Comparison of ENCODE assay signal across 2 cellular contexts in the genomic region with DNA sequence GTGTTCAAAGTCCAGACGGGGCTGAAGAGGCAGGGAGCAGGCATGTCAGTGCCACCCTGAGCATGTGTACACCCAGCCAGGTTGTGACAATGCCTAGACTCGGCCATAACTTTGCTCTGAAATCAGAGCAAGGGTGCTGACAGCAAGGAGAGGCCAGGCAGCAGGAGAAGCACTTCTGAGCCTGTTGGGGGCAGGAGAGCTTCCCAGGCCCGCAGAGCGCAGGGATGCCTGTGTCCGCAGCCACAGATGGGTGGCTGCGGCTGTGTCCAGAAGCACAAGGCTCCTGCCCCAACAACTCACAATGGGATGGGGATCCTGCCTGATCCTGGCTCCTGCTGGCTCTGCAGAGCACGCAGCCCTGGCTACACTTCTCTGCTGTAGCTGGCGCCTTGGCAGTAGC.
TF ChIP-seq lines count a peak whose summit lies in the region.

No MANE protein-coding gene starts in this region.

TF ChIP-seq in H1, 55 proteins besides CTCF, POLR2A, EP300 and RAD21 (continues in another document):
- TF ChIP-seq SIRT6 (IDR thresholded peaks at IDR 0.05; ENCODE audit: low read length) (no peak), BRCA1 (IDR thresholded peaks at IDR 0.05; ENCODE audit: low read depth, low read length) (no peak), SIX5 (IDR thresholded peaks at IDR 0.05; ENCODE audit: low read depth, low read length) (no peak), GTF2F1 (IDR thresholded peaks at IDR 0.05; ENCODE audit: borderline replicate concordance, low read depth, low read length) (no peak), TAF1 (IDR thresholded peaks at IDR 0.05; ENCODE audit: low read depth, low read length) (no peak), GABPA (IDR thresholded peaks at IDR 0.05; ENCODE audit: borderline replicate concordance, insufficient read depth, low read length) (no peak), CHD1 (IDR thresholded peaks at IDR 0.05; ENCODE audit: low read depth, low read length) (no peak), EGR1 (IDR thresholded peaks at IDR 0.05; ENCODE audit: borderline replicate concordance, low read depth, low read length) (no peak), SRF (IDR thresholded peaks at IDR 0.05; ENCODE audit: low read depth, low read length) (no peak), HDAC2 (IDR thresholded peaks at IDR 0.05; ENCODE audit: borderline replicate concordance in 1 of 2, low read depth in 2 of 2, low read length in 2 of 2) (no peak), CBX5 (IDR thresholded peaks at IDR 0.05; ENCODE audit: low read depth, low read length) (no peak), CEBPB (IDR thresholded peaks at IDR 0.05; ENCODE audit: low read depth, low read length) (no peak)
- TF ChIP-seq, protein P1, sequence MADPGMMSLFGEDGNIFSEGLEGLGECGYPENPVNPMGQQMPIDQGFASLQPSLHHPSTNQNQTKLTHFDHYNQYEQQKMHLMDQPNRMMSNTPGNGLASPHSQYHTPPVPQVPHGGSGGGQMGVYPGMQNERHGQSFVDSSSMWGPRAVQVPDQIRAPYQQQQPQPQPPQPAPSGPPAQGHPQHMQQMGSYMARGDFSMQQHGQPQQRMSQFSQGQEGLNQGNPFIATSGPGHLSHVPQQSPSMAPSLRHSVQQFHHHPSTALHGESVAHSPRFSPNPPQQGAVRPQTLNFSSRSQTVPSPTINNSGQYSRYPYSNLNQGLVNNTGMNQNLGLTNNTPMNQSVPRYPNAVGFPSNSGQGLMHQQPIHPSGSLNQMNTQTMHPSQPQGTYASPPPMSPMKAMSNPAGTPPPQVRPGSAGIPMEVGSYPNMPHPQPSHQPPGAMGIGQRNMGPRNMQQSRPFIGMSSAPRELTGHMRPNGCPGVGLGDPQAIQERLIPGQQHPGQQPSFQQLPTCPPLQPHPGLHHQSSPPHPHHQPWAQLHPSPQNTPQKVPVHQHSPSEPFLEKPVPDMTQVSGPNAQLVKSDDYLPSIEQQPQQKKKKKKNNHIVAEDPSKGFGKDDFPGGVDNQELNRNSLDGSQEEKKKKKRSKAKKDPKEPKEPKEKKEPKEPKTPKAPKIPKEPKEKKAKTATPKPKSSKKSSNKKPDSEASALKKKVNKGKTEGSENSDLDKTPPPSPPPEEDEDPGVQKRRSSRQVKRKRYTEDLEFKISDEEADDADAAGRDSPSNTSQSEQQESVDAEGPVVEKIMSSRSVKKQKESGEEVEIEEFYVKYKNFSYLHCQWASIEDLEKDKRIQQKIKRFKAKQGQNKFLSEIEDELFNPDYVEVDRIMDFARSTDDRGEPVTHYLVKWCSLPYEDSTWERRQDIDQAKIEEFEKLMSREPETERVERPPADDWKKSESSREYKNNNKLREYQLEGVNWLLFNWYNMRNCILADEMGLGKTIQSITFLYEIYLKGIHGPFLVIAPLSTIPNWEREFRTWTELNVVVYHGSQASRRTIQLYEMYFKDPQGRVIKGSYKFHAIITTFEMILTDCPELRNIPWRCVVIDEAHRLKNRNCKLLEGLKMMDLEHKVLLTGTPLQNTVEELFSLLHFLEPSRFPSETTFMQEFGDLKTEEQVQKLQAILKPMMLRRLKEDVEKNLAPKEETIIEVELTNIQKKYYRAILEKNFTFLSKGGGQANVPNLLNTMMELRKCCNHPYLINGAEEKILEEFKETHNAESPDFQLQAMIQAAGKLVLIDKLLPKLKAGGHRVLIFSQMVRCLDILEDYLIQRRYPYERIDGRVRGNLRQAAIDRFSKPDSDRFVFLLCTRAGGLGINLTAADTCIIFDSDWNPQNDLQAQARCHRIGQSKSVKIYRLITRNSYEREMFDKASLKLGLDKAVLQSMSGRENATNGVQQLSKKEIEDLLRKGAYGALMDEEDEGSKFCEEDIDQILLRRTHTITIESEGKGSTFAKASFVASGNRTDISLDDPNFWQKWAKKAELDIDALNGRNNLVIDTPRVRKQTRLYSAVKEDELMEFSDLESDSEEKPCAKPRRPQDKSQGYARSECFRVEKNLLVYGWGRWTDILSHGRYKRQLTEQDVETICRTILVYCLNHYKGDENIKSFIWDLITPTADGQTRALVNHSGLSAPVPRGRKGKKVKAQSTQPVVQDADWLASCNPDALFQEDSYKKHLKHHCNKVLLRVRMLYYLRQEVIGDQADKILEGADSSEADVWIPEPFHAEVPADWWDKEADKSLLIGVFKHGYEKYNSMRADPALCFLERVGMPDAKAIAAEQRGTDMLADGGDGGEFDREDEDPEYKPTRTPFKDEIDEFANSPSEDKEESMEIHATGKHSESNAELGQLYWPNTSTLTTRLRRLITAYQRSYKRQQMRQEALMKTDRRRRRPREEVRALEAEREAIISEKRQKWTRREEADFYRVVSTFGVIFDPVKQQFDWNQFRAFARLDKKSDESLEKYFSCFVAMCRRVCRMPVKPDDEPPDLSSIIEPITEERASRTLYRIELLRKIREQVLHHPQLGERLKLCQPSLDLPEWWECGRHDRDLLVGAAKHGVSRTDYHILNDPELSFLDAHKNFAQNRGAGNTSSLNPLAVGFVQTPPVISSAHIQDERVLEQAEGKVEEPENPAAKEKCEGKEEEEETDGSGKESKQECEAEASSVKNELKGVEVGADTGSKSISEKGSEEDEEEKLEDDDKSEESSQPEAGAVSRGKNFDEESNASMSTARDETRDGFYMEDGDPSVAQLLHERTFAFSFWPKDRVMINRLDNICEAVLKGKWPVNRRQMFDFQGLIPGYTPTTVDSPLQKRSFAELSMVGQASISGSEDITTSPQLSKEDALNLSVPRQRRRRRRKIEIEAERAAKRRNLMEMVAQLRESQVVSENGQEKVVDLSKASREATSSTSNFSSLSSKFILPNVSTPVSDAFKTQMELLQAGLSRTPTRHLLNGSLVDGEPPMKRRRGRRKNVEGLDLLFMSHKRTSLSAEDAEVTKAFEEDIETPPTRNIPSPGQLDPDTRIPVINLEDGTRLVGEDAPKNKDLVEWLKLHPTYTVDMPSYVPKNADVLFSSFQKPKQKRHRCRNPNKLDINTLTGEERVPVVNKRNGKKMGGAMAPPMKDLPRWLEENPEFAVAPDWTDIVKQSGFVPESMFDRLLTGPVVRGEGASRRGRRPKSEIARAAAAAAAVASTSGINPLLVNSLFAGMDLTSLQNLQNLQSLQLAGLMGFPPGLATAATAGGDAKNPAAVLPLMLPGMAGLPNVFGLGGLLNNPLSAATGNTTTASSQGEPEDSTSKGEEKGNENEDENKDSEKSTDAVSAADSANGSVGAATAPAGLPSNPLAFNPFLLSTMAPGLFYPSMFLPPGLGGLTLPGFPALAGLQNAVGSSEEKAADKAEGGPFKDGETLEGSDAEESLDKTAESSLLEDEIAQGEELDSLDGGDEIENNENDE (IDR thresholded peaks at IDR 0.05; ENCODE audit: insufficient replicate concordance, low read length): no peak
- TF ChIP-seq, protein P2, sequence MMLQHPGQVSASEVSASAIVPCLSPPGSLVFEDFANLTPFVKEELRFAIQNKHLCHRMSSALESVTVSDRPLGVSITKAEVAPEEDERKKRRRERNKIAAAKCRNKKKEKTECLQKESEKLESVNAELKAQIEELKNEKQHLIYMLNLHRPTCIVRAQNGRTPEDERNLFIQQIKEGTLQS (IDR thresholded peaks at IDR 0.05; ENCODE audit: insufficient read depth, low read depth, low read length): no peak

TF ChIP-seq in HepG2, 621 proteins besides CTCF, POLR2A, EP300 and RAD21:
- TF ChIP-seq ZNF615 (CRISPR knock-in tag; IDR thresholded peaks at IDR 0.05; ENCODE audit: borderline replicate concordance): no peak
- TF ChIP-seq ZNF256 (CRISPR knock-in tag; conservative IDR thresholded peaks at IDR 0.05): no peak
- TF ChIP-seq, protein P3, sequence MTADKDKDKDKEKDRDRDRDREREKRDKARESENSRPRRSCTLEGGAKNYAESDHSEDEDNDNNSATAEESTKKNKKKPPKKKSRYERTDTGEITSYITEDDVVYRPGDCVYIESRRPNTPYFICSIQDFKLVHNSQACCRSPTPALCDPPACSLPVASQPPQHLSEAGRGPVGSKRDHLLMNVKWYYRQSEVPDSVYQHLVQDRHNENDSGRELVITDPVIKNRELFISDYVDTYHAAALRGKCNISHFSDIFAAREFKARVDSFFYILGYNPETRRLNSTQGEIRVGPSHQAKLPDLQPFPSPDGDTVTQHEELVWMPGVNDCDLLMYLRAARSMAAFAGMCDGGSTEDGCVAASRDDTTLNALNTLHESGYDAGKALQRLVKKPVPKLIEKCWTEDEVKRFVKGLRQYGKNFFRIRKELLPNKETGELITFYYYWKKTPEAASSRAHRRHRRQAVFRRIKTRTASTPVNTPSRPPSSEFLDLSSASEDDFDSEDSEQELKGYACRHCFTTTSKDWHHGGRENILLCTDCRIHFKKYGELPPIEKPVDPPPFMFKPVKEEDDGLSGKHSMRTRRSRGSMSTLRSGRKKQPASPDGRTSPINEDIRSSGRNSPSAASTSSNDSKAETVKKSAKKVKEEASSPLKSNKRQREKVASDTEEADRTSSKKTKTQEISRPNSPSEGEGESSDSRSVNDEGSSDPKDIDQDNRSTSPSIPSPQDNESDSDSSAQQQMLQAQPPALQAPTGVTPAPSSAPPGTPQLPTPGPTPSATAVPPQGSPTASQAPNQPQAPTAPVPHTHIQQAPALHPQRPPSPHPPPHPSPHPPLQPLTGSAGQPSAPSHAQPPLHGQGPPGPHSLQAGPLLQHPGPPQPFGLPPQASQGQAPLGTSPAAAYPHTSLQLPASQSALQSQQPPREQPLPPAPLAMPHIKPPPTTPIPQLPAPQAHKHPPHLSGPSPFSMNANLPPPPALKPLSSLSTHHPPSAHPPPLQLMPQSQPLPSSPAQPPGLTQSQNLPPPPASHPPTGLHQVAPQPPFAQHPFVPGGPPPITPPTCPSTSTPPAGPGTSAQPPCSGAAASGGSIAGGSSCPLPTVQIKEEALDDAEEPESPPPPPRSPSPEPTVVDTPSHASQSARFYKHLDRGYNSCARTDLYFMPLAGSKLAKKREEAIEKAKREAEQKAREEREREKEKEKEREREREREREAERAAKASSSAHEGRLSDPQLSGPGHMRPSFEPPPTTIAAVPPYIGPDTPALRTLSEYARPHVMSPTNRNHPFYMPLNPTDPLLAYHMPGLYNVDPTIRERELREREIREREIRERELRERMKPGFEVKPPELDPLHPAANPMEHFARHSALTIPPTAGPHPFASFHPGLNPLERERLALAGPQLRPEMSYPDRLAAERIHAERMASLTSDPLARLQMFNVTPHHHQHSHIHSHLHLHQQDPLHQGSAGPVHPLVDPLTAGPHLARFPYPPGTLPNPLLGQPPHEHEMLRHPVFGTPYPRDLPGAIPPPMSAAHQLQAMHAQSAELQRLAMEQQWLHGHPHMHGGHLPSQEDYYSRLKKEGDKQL (CRISPR knock-in tag; IDR thresholded peaks at IDR 0.05; ENCODE audit: low read depth): no peak
- no peak for TF ChIP-seq BHLHE40 (IDR thresholded peaks at IDR 0.05; ENCODE audit: low read length)
- TF ChIP-seq TCF12 (IDR thresholded peaks at IDR 0.05): no peak
- no peak for TF ChIP-seq TCF12 (CRISPR knock-in tag; IDR thresholded peaks at IDR 0.05)
- TF ChIP-seq TBX2 (CRISPR knock-in tag; IDR thresholded peaks at IDR 0.05; ENCODE audit: borderline replicate concordance): no peak
- no peak for TF ChIP-seq HNF4A (CRISPR knock-in tag; IDR thresholded peaks at IDR 0.05)
- no peak for TF ChIP-seq CC2D1A (CRISPR knock-in tag; IDR thresholded peaks at IDR 0.05)
- TF ChIP-seq, protein P4, sequence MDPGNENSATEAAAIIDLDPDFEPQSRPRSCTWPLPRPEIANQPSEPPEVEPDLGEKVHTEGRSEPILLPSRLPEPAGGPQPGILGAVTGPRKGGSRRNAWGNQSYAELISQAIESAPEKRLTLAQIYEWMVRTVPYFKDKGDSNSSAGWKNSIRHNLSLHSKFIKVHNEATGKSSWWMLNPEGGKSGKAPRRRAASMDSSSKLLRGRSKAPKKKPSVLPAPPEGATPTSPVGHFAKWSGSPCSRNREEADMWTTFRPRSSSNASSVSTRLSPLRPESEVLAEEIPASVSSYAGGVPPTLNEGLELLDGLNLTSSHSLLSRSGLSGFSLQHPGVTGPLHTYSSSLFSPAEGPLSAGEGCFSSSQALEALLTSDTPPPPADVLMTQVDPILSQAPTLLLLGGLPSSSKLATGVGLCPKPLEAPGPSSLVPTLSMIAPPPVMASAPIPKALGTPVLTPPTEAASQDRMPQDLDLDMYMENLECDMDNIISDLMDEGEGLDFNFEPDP (CRISPR knock-in tag; conservative IDR thresholded peaks at IDR 0.05): no peak
- no peak for TF ChIP-seq ZBTB38 (CRISPR knock-in tag; IDR thresholded peaks at IDR 0.05)
- TF ChIP-seq, protein P5, sequence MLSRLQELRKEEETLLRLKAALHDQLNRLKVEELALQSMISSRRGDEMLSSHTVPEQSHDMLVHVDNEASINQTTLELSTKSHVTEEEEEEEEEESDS (CRISPR knock-in tag; IDR thresholded peaks at IDR 0.05; ENCODE audit: borderline replicate concordance): no peak
- TF ChIP-seq TARDBP (CRISPR knock-in tag; IDR thresholded peaks at IDR 0.05): no peak
- TF ChIP-seq, protein P6, sequence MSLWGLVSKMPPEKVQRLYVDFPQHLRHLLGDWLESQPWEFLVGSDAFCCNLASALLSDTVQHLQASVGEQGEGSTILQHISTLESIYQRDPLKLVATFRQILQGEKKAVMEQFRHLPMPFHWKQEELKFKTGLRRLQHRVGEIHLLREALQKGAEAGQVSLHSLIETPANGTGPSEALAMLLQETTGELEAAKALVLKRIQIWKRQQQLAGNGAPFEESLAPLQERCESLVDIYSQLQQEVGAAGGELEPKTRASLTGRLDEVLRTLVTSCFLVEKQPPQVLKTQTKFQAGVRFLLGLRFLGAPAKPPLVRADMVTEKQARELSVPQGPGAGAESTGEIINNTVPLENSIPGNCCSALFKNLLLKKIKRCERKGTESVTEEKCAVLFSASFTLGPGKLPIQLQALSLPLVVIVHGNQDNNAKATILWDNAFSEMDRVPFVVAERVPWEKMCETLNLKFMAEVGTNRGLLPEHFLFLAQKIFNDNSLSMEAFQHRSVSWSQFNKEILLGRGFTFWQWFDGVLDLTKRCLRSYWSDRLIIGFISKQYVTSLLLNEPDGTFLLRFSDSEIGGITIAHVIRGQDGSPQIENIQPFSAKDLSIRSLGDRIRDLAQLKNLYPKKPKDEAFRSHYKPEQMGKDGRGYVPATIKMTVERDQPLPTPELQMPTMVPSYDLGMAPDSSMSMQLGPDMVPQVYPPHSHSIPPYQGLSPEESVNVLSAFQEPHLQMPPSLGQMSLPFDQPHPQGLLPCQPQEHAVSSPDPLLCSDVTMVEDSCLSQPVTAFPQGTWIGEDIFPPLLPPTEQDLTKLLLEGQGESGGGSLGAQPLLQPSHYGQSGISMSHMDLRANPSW (CRISPR knock-in tag; IDR thresholded peaks at IDR 0.05; ENCODE audit: borderline replicate concordance): no peak
- no peak for TF ChIP-seq SCMH1 (CRISPR knock-in tag; IDR thresholded peaks at IDR 0.05; ENCODE audit: borderline replicate concordance)
- TF ChIP-seq ZNF430 (CRISPR knock-in tag; IDR thresholded peaks at IDR 0.05): no peak
